Comparison of ENCODE assay signal across 9 cellular contexts in the genomic region with DNA sequence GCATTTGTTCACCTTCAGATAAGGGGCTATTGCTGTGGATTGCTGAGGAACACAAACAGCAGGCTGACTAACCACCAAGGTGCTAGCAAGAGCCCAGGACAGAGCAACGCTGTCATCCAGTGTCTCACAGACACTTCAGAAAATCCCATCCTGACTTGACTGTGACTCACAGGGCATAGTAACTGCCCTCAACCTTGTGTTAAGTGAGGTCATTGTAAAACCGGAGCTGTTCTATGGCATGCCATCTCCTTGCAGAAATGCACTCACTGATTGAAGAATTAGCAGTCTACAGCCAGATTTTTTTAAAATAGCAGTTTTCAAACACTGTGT. TPM values are rescaled to one million over a fixed set of nuclear protein-coding genes. Genes with fewer than 3 reads are reported as not detected.
DNase-seq lines count a peak whose midpoint lies in the region; ATAC-seq, FAIRE-seq and TF ChIP-seq lines count a peak whose summit lies in the region.
"Had no signal": no experiment of that assay in that cellular context is flagged by ENCODE, and none has a peak within 500 bp of the region (broad histone marks: within the 10 kb centered on the region; RNA-seq: fewer than 3 reads in every experiment).

No MANE protein-coding gene starts in this region.

- no peak overlapping the region for H3K9ac ChIP-seq in MM.1S (ENCODE audit: low read length)

- no peak overlapping the region for H3K4me2 ChIP-seq in MM.1S (ENCODE audit: low read depth, low read length)

- no peaks in the 10 kb centered on the region for H4K20me1 ChIP-seq in MM.1S (ENCODE audit: insufficient read depth, low read length)

- H2AFZ ChIP-seq in MM.1S (ENCODE audit: low read length): no peak overlapping the region

- H3K27ac ChIP-seq in MM.1S (ENCODE audit: low read length): no peak overlapping the region

- H3K36me3 ChIP-seq in MM.1S (replicated peaks; ENCODE audit: insufficient read depth, low read length): no peaks in the 10 kb centered on the region

- peak; percentile 61 for ATAC-seq in GM21576 (IDR thresholded peaks at IDR 0.05; ENCODE audit: unreplicated experiment)
- ATAC-seq in omental fat pad (ENCODE audit: low FRiP score): no peak
- ATAC-seq: K562 had no signal

- H3F3A ChIP-seq in MM.1S (ENCODE audit: insufficient read depth, low read length): no peaks in the 10 kb centered on the region

- in situ Hi-C loops in G401 (cut with HindIII; ENCODE audit: low sequenced_read_pairs): no loop called here

- TF ChIP-seq CTCF in AG10803 (conservative IDR thresholded peaks at IDR 0.05; ENCODE audit: low read length) (no peak), MM.1S (IDR thresholded peaks at IDR 0.05; ENCODE audit: low read length) (no peak), omental fat pad (IDR thresholded peaks at IDR 0.05) (no peak)

- FAIRE-seq in islet of Langerhans (lab: Jason Lieb, UNC): peak; percentile 75
- FAIRE-seq: K562 had no signal

- no peaks in the 10 kb centered on the region for H3K4me1 ChIP-seq in MM.1S (ENCODE audit: low read length)

- no peaks in the 10 kb centered on the region for H3K9me3 ChIP-seq in MM.1S (replicated peaks; ENCODE audit: insufficient read depth, low read length)

- peak; percentile 80 for DNase-seq in AG10803 (ENCODE audit: low read depth)
- peak; percentile 12 for DNase-seq in SW480 (ENCODE audit: low spot score)
- no peak for DNase-seq in activated CD8-positive, alpha-beta memory T cell treated with anti-CD3 and anti-CD28 coated beads, Interleukin-2, amount 50 U/mL, for 4 hours
- no peak for DNase-seq in MM.1S
- no peak for DNase-seq in omental fat pad (ENCODE audit: low spot score)
- DNase-seq in G401 (ENCODE audit: low spot score): no peak

- no peaks in the 10 kb centered on the region for H3K79me2 ChIP-seq in MM.1S (ENCODE audit: low read length)

- no peak overlapping the region for H3K4me3 ChIP-seq in AG10803 (ENCODE audit: low read length)
- H3K4me3 ChIP-seq in MM.1S (ENCODE audit: low read length): no peak overlapping the region
- H3K4me3 ChIP-seq: K562 had no signal

- no peaks in the 10 kb centered on the region for H3K27me3 ChIP-seq in MM.1S (replicated peaks; ENCODE audit: insufficient read depth, low read length)

- H3K9me2 ChIP-seq in MM.1S (replicated peaks; ENCODE audit: insufficient read depth, low read length): no peaks in the 10 kb centered on the region

RNA-seq across cellular contexts. Expression of gene TNFRSF19, which starts 51.1 kb away (rescaled TPM):
- total RNA-seq in omental fat pad: 1 to 10 TPM; 1.3 to 6.5 (median 2.8) TPM
- total RNA-seq in G401 (2014; rRNA removed; shearing (Covaris generic)): not detected in 2 replicates

Comparison
In these comparisons a context has a peak if more than half of its experiments do, and no peak if none do; other contexts are left out.
1. DNase-seq: peak in AG10803 (single experiment) and SW480 (single experiment); none in activated CD8-positive, alpha-beta memory T cell treated with anti-CD3 and anti-CD28 coated beads, Interleukin-2, amount 50 U/mL, for 4 hours (single experiment), MM.1S (single experiment), omental fat pad (single experiment) and G401 (single experiment).